In the genomic region with DNA sequence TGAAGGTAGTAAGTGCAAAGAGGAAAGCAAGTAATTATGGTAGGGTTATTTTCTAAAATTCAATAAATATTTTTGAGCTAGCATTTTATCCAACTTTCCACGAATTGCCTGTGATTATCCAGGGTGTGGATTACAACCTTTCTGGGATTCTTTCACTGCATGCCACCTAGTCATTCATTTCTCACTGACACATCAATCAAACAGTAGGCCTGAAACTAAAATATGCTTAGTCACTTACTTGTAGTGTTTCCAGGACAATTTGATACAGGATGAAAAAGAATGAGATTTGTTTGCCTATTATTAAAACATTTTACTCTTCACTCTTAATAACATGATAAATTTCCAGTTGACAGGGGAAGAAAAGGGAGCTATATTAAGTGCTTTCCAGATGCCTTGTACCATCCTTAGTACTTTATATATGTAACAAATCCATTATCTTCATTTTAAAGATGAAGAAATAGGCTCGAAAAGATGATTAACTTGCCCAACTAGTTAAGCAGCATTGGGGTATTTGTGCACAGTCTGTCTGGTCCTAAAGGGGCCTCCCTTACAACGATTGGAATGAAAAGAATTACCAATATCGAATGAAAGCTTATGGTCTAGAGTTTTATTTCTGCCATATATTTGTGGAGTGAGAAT, we compare ENCODE assay signal across 19 cellular contexts.
DNase-seq lines count a peak whose midpoint lies in the region; ATAC-seq and TF ChIP-seq lines count a peak whose summit lies in the region.
"Had no signal": no experiment of that assay in that cellular context is flagged by ENCODE, and none has a peak within 500 bp of the region (broad histone marks: within the 10 kb centered on the region; RNA-seq: fewer than 3 reads in every experiment).

No MANE protein-coding gene starts in this region.

- H3K27ac ChIP-seq in H9 (ENCODE audit: insufficient read length, low read depth, low read length): peak overlapping the region; percentile 37
- peak overlapping the region; percentile 93 for H3K27ac ChIP-seq in mammary epithelial cell (ENCODE audit: insufficient read depth, low read depth, low read length)
- H3K27ac ChIP-seq in neural cell (ENCODE audit: low read length): peak overlapping the region; percentile 73
- H3K27ac ChIP-seq: BLaER1 treated with 17β-estradiol and CSF1 and Interleukin-3, amounts not matched to agents 10 nM and 100 nM had no signal

- H3K9ac ChIP-seq in H9 (ENCODE audit: extremely low read depth, insufficient read length, low read length) (no peak overlapping the region), mammary epithelial cell (ENCODE audit: insufficient read depth, low read length) (peak overlapping the region; percentile 38), neural cell (ENCODE audit: low read length) (no peak overlapping the region)
- H3K9ac ChIP-seq: BLaER1 treated with 17β-estradiol and CSF1 and Interleukin-3, amounts not matched to agents 10 nM and 100 nM had no signal

- H2BK20ac ChIP-seq in H9 (ENCODE audit: low read depth, low read length, poor library complexity, severe bottlenecking): no peak overlapping the region

- no peak for DNase-seq in H9
- DNase-seq in M059J (ENCODE audit: low read depth): peak; percentile 66
- peak; percentile 56 for DNase-seq in mammary epithelial cell
- no peak for DNase-seq in NCI-H345 treated with DMSO at 0.1 percent for 48 hours (lab: John Stamatoyannopoulos, UW; ENCODE audit: unreplicated experiment)
- no peak for DNase-seq in hypothalamus (lab: John Stamatoyannopoulos, UW)
- no peak for DNase-seq in activated CD4-positive, alpha-beta memory T cell treated with anti-CD3 and anti-CD28 coated beads for 36 hours
- DNase-seq: activated CD4-positive, alpha-beta memory T cell treated with anti-CD3 and anti-CD28 coated beads, Interleukin-2, amount 10 ng/mL, durations not matched to agents 7 days and 5 days; DND-41; effector memory CD8-positive, alpha-beta T cell; foreskin melanocyte; GOT3; NCI-H1092; NCI-H2171; substantia nigra had no signal

- no peaks in the 10 kb centered on the region for H3K23me2 ChIP-seq in H9 (ENCODE audit: insufficient read length, low read depth, low read length, poor library complexity, severe bottlenecking)

- H3K36me3 ChIP-seq in mammary epithelial cell (ENCODE audit: insufficient read depth, low read length) (peaks cover 5% of the 10 kb centered on the region), neural cell (ENCODE audit: insufficient read depth, low read length) (peaks cover 6% of the 10 kb centered on the region)
- H3K36me3 ChIP-seq: BLaER1 treated with 17β-estradiol and CSF1 and Interleukin-3, amounts not matched to agents 10 nM and 100 nM had no signal

- peaks cover 7% of the 10 kb centered on the region for H3K4me1 ChIP-seq in H9 (ENCODE audit: insufficient read depth, low read length)
- peaks cover 57% of the 10 kb centered on the region for H3K4me1 ChIP-seq in mammary epithelial cell (ENCODE audit: insufficient read depth, low read length)
- H3K4me1 ChIP-seq: BLaER1 treated with 17β-estradiol and CSF1 and Interleukin-3, amounts not matched to agents 10 nM and 100 nM had no signal

- BruUV-seq in mammary epithelial cell (replicated peaks; lab: Mats Ljungman, UMichigan): no TSS peak

- in situ Hi-C loops in mammary epithelial cell (cut with MboI; ENCODE audit: low sequenced_read_pairs in 2 of 2): no loop called here

- POLR2A ChIA-PET in activated CD4-positive, alpha-beta memory T cell treated with anti-CD3 and anti-CD28 coated beads for 36 hours (lab: Charles Lee): no interaction called here

- no peaks in the 10 kb centered on the region for H3K9me2 ChIP-seq in neural cell (ENCODE audit: insufficient read depth, low read length)

- dilution Hi-C loops in mammary epithelial cell (cut with HindIII; ENCODE audit: low sequenced_read_pairs): no loop called here

- H3K18ac ChIP-seq in H9 (ENCODE audit: insufficient read length, low read depth, low read length): no peak overlapping the region

- peak; percentile 44 for TF ChIP-seq EP300 in neural cell (conservative IDR thresholded peaks at IDR 0.05; ENCODE audit: poor library complexity, severe bottlenecking)

- H3K79me2 ChIP-seq in H9 (ENCODE audit: insufficient read depth, low read length) (no peaks in the 10 kb centered on the region), mammary epithelial cell (ENCODE audit: insufficient read depth, low read length) (peaks cover 20% of the 10 kb centered on the region), neural cell (replicated peaks; ENCODE audit: insufficient read depth, low read length) (no peaks in the 10 kb centered on the region)

- H3K56ac ChIP-seq in H9 (ENCODE audit: insufficient read length, low read depth, low read length): no peak overlapping the region

- WGBS in H9 (ENCODE audit: extremely low coverage, insufficient read length, low lambda C conversion rate): no CpG with 5 or more reads among the region's 4 CpGs
- 13% methylated on average over 4 of the region's 4 CpGs for WGBS in mammary epithelial cell (ENCODE audit: low coverage, missing lambda C conversion rate)

- H2AFZ ChIP-seq in H9 (ENCODE audit: low read length) (no peak overlapping the region), mammary epithelial cell (ENCODE audit: low read depth, low read length) (no peak overlapping the region), neural cell (ENCODE audit: low read depth, low read length) (no peak overlapping the region)

- no peak overlapping the region for H3K4me3 Mint-ChIP-seq in H9
- no peak overlapping the region for H3K4me3 Mint-ChIP-seq in activated CD4-positive, alpha-beta memory T cell treated with anti-CD3 and anti-CD28 coated beads for 36 hours
- H3K4me3 Mint-ChIP-seq: activated CD4-positive, alpha-beta memory T cell treated with anti-CD3 and anti-CD28 coated beads, Interleukin-2, amount 10 ng/mL, durations not matched to agents 7 days and 5 days; activated T-helper 1 cell treated with anti-CD3 and anti-CD28 coated beads, Interleukin-12 subunit alpha, Interleukin-12 subunit beta, Interleukin-2, Interleukin-4 antibody, amounts not matched to agents 30 ng/mL and 10 ng/mL and 1 ng/mL, durations not matched to agents 14 hours and 24 hours and 36 hours; effector memory CD8-positive, alpha-beta T cell; natural killer cell treated with Interleukin-12 subunit alpha and Interleukin-12 subunit beta and Interleukin-15 and Interleukin-18, amount 100 ng/mL, for 72 hours had no signal

- no peak overlapping the region for H3K4me3 ChIP-seq in mammary epithelial cell (replicated peaks in 1 of 3; ENCODE audit: insufficient read depth in 1 of 3, low read depth in 2 of 3, low read length in 3 of 3)
- no peak overlapping the region for H3K4me3 ChIP-seq in neural cell (ENCODE audit: low read length)
- H3K4me3 ChIP-seq: BLaER1 treated with 17β-estradiol and CSF1 and Interleukin-3, amounts not matched to agents 10 nM and 100 nM had no signal

- peaks cover 56 to 59% of the 10 kb centered on the region in 2 experiments for H3K4me1 Mint-ChIP-seq in H9
- H3K4me1 Mint-ChIP-seq in activated CD4-positive, alpha-beta memory T cell treated with anti-CD3 and anti-CD28 coated beads for 36 hours (ENCODE audit: low read depth): no peaks in the 10 kb centered on the region
- H3K4me1 Mint-ChIP-seq: activated CD4-positive, alpha-beta memory T cell treated with anti-CD3 and anti-CD28 coated beads, Interleukin-2, amount 10 ng/mL, durations not matched to agents 7 days and 5 days had no signal

- H4K8ac ChIP-seq in H9 (replicated peaks; ENCODE audit: insufficient read length, low read depth, low read length): no peak overlapping the region

- no peak for TF ChIP-seq RAD21 in neural cell (conservative IDR thresholded peaks at IDR 0.05)

- H3K27me3 Mint-ChIP-seq in H9 (ENCODE audit: low read depth): peaks cover 2% of the 10 kb centered on the region; the same call in 1 of the 2 replicates
- no peaks in the 10 kb centered on the region for H3K27me3 Mint-ChIP-seq in activated CD4-positive, alpha-beta memory T cell treated with anti-CD3 and anti-CD28 coated beads for 36 hours
- H3K27me3 Mint-ChIP-seq: activated CD4-positive, alpha-beta memory T cell treated with anti-CD3 and anti-CD28 coated beads, Interleukin-2, amount 10 ng/mL, durations not matched to agents 7 days and 5 days; effector memory CD8-positive, alpha-beta T cell; natural killer cell treated with Interleukin-12 subunit alpha and Interleukin-12 subunit beta and Interleukin-15 and Interleukin-18, amount 100 ng/mL, for 72 hours had no signal

- H4K91ac ChIP-seq in H9 (ENCODE audit: insufficient read length, low read depth, low read length): no peak overlapping the region

- no peaks in the 10 kb centered on the region for H4K20me1 ChIP-seq in H9 (ENCODE audit: control insufficient read depth, insufficient read depth, insufficient read length)
- no peaks in the 10 kb centered on the region for H4K20me1 ChIP-seq in mammary epithelial cell (ENCODE audit: insufficient read depth, low read length)
- no peaks in the 10 kb centered on the region for H4K20me1 ChIP-seq in neural cell (ENCODE audit: insufficient read depth)
- H4K20me1 ChIP-seq: BLaER1 treated with 17β-estradiol and CSF1 and Interleukin-3, amounts not matched to agents 10 nM and 100 nM had no signal

- H3K14ac ChIP-seq in H9 (ENCODE audit: insufficient read depth, low read length): no peak overlapping the region

- no peak overlapping the region for H3K4ac ChIP-seq in H9 (ENCODE audit: low read depth, low read length)

- H2BK15ac ChIP-seq in H9 (ENCODE audit: low read depth, low read length): no peak overlapping the region

- H4K5ac ChIP-seq in H9 (ENCODE audit: insufficient read length, low read depth, low read length): no peak overlapping the region

- no peak for ATAC-seq in GM18909 (IDR thresholded peaks at IDR 0.05; ENCODE audit: poor library complexity, unreplicated experiment)
- ATAC-seq: effector memory CD8-positive, alpha-beta T cell; natural killer cell treated with Interleukin-12 subunit alpha and Interleukin-12 subunit beta and Interleukin-15 and Interleukin-18, amount 100 ng/mL, for 72 hours had no signal

- H2BK5ac ChIP-seq in H9 (ENCODE audit: insufficient read length, low read length): no peak overlapping the region

- no peak overlapping the region for H3K23ac ChIP-seq in H9 (ENCODE audit: insufficient read length, low read depth, low read length)

- H3F3A ChIP-seq in neural cell (ENCODE audit: insufficient read depth, low read length, poor library complexity, severe bottlenecking): peaks cover 7% of the 10 kb centered on the region

- H2BK120ac ChIP-seq in H9 (ENCODE audit: low read depth, low read length, poor library complexity, severe bottlenecking): no peak overlapping the region

- CTCF ChIA-PET in mammary epithelial cell (lab: Charles Lee; ENCODE audit: low non-redundant PET): no interaction called here
- CTCF ChIA-PET in activated CD4-positive, alpha-beta memory T cell treated with anti-CD3 and anti-CD28 coated beads for 36 hours (lab: Charles Lee): interaction anchor here (0.8 kb wide), 1 partner anchor 10 kb away, joined by 3 read pairs; no protein-coding TSS in a partner anchor

- peak overlapping the region in 1 of 3 experiments; percentile 98; a peak in 2 of 7 replicates for H3K27ac Mint-ChIP-seq in H9
- H3K27ac Mint-ChIP-seq in activated CD4-positive, alpha-beta memory T cell treated with anti-CD3 and anti-CD28 coated beads for 36 hours: no peak overlapping the region
- H3K27ac Mint-ChIP-seq: activated CD4-positive, alpha-beta memory T cell treated with anti-CD3 and anti-CD28 coated beads, Interleukin-2, amount 10 ng/mL, durations not matched to agents 7 days and 5 days; activated T-helper 1 cell treated with anti-CD3 and anti-CD28 coated beads, Interleukin-12 subunit alpha, Interleukin-12 subunit beta, Interleukin-2, Interleukin-4 antibody, amounts not matched to agents 30 ng/mL and 10 ng/mL and 1 ng/mL, durations not matched to agents 14 hours and 24 hours and 36 hours; effector memory CD8-positive, alpha-beta T cell; natural killer cell treated with Interleukin-12 subunit alpha and Interleukin-12 subunit beta and Interleukin-15 and Interleukin-18, amount 100 ng/mL, for 72 hours had no signal

- no peak overlapping the region for H3T11ph ChIP-seq in H9 (ENCODE audit: low read length)

- no peaks in the 10 kb centered on the region for H3K79me1 ChIP-seq in H9 (ENCODE audit: insufficient read depth, low read depth, low read length, poor library complexity, severe bottlenecking)

- H2BK12ac ChIP-seq in H9 (ENCODE audit: insufficient read length, low read depth, low read length): no peak overlapping the region

- no peaks in the 10 kb centered on the region for H3K9me3 ChIP-seq in H9 (ENCODE audit: control insufficient read depth, low read depth, low read length)
- H3K9me3 ChIP-seq in mammary epithelial cell (replicated peaks; ENCODE audit: insufficient read depth, low read length): no peaks in the 10 kb centered on the region
- no peaks in the 10 kb centered on the region for H3K9me3 ChIP-seq in neural cell (ENCODE audit: low read length)
- H3K9me3 ChIP-seq: BLaER1 treated with 17β-estradiol and CSF1 and Interleukin-3, amounts not matched to agents 10 nM and 100 nM had no signal

- intact Hi-C loops in mammary epithelial cell (cut with micrococcal nuclease): no loop called here
- intact Hi-C loops in activated CD4-positive, alpha-beta memory T cell treated with anti-CD3 and anti-CD28 coated beads for 36 hours (cut with micrococcal nuclease): no loop called here

- H3K27me3 ChIP-seq in H9 (ENCODE audit: insufficient read depth, low read length) (no peaks in the 10 kb centered on the region), mammary epithelial cell (ENCODE audit: insufficient read depth, low read length) (no peaks in the 10 kb centered on the region), neural cell (ENCODE audit: insufficient read depth, low read depth, low read length) (no peaks in the 10 kb centered on the region)
- H3K27me3 ChIP-seq: BLaER1 treated with 17β-estradiol and CSF1 and Interleukin-3, amounts not matched to agents 10 nM and 100 nM had no signal

- H3K9me3 Mint-ChIP-seq in H9: no peaks in the 10 kb centered on the region
- no peaks in the 10 kb centered on the region for H3K9me3 Mint-ChIP-seq in activated CD4-positive, alpha-beta memory T cell treated with anti-CD3 and anti-CD28 coated beads for 36 hours
- H3K9me3 Mint-ChIP-seq: activated CD4-positive, alpha-beta memory T cell treated with anti-CD3 and anti-CD28 coated beads, Interleukin-2, amount 10 ng/mL, durations not matched to agents 7 days and 5 days; activated T-helper 1 cell treated with anti-CD3 and anti-CD28 coated beads, Interleukin-12 subunit alpha, Interleukin-12 subunit beta, Interleukin-2, Interleukin-4 antibody, amounts not matched to agents 30 ng/mL and 10 ng/mL and 1 ng/mL, durations not matched to agents 14 hours and 24 hours and 36 hours; effector memory CD8-positive, alpha-beta T cell; natural killer cell treated with Interleukin-12 subunit alpha and Interleukin-12 subunit beta and Interleukin-15 and Interleukin-18, amount 100 ng/mL, for 72 hours had no signal

- H2AK5ac ChIP-seq in H9 (ENCODE audit: insufficient read length, low read length): no peak overlapping the region

- H3K36me3 Mint-ChIP-seq in H9 (ENCODE audit: insufficient read depth in 1 of 3, low read depth in 3 of 3): peaks cover 0 to 5% (median 3%) of the 10 kb centered on the region in 3 experiments; a peak in 3 of 7 replicates
- H3K36me3 Mint-ChIP-seq in activated CD4-positive, alpha-beta memory T cell treated with anti-CD3 and anti-CD28 coated beads for 36 hours: no peaks in the 10 kb centered on the region
- H3K36me3 Mint-ChIP-seq: natural killer cell treated with Interleukin-12 subunit alpha and Interleukin-12 subunit beta and Interleukin-15 and Interleukin-18, amount 100 ng/mL, for 72 hours had no signal

- H3K4me2 ChIP-seq in H9 (ENCODE audit: insufficient read depth, insufficient read length, low read length) (no peak overlapping the region), mammary epithelial cell (ENCODE audit: insufficient read depth, low read depth, low read length) (peak overlapping the region; percentile 53), neural cell (ENCODE audit: low read length) (peak overlapping the region; percentile 65)
- H3K4me2 ChIP-seq: BLaER1 treated with 17β-estradiol and CSF1 and Interleukin-3, amounts not matched to agents 10 nM and 100 nM had no signal

- TF ChIP-seq CTCF in H9 (conservative IDR thresholded peaks at IDR 0.05) (no peak), mammary epithelial cell (conservative IDR thresholded peaks at IDR 0.05 in 1 of 2, IDR thresholded peaks at IDR 0.05 in 1 of 2; ENCODE audit: extremely low read depth in 1 of 2, insufficient read depth in 1 of 2, low read depth in 1 of 2, low read length in 2 of 2) (no peak), neural cell (IDR thresholded peaks at IDR 0.05; ENCODE audit: poor library complexity, severe bottlenecking) (no peak)

Comparison
In these comparisons a context has a peak if more than half of its experiments do, and no peak if none do; other contexts are left out.
1. DNase-seq: peak in M059J (single experiment) and mammary epithelial cell (single experiment); none in H9 (single experiment), NCI-H345 treated with DMSO at 0.1 percent for 48 hours (single experiment), hypothalamus (0 of 51) and activated CD4-positive, alpha-beta memory T cell treated with anti-CD3 and anti-CD28 coated beads for 36 hours (single experiment).
2. H3K27ac ChIP-seq: peak in every context shown above with its lines; median percentile 93 in mammary epithelial cell; 73 in neural cell; 37 in H9.